In the genomic region with DNA sequence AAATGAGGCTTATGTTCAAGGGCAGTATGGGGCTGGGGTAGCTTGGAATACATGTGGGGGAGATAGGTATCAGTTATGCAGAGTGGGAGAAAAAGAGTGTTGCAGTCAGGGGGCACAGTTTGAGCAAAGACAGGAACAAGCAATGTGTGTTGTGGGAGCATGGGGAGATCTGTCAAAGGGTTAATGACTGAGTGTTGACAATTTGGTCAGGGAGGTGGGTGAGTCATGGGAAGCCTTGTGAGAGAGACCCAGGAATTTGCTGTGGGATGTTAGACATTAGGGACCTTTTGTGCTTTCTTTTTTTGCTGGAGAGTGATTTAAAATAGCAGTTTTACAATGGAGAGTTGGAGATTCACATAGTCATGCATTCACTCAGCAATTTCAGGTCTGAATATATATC, we compare ENCODE assay signal across 14 cellular contexts.
DNase-seq lines count a peak whose midpoint lies in the region; ATAC-seq and TF ChIP-seq lines count a peak whose summit lies in the region.
"Had no signal": no experiment of that assay in that cellular context is flagged by ENCODE, and none has a peak within 500 bp of the region (broad histone marks: within the 10 kb centered on the region; RNA-seq: fewer than 3 reads in every experiment).

No MANE protein-coding gene starts in this region.

- ATAC-seq in HG03097 (IDR thresholded peaks at IDR 0.05; ENCODE audit: low FRiP score, unreplicated experiment): no peak
- ATAC-seq: activated CD4-positive, alpha-beta T cell treated with anti-CD3 and anti-CD28 coated beads for 36 hours; naive thymus-derived CD8-positive, alpha-beta T cell had no signal

- DNase-seq in AG08396 (ENCODE audit: low spot score) (peak; percentile 66), HT1080 (ENCODE audit: low read depth) (peak; percentile 89), brain pericyte (ENCODE audit: low read depth, low spot score) (peak; percentile 30), islet precursor cell (peak; percentile 80), ascending aorta (ENCODE audit: low spot score in 2 of 2) (no peak), SHP77 (lab: John Stamatoyannopoulos, UW) (no peak)
- no peak for DNase-seq in activated naive CD4-positive, alpha-beta T cell treated with Interleukin-2 at 50 U/mL for 16 hours
- DNase-seq: activated CD4-positive, alpha-beta T cell treated with anti-CD3 and anti-CD28 coated beads for 36 hours; activated gamma-delta T cell; AML-193; GF-D8; MM.1S; naive thymus-derived CD8-positive, alpha-beta T cell had no signal

- intact Hi-C loops in ascending aorta (cut with DNase I): no loop called here

- H3K9me3 ChIP-seq in ascending aorta: peaks cover 8 to 22% of the 10 kb centered on the region in 2 donors

- no peaks in the 10 kb centered on the region for H3K4me1 ChIP-seq in ascending aorta

- no peak overlapping the region for H3K27ac ChIP-seq in ascending aorta

- TF ChIP-seq CTCF in ascending aorta (IDR thresholded peaks at IDR 0.05): no peak

- no peak overlapping the region for H3K4me3 ChIP-seq in ascending aorta

- no peaks in the 10 kb centered on the region for H3K27me3 ChIP-seq in ascending aorta

- H3K36me3 ChIP-seq in ascending aorta: no peaks in the 10 kb centered on the region

Comparison
In these comparisons a context has a peak if more than half of its experiments do, and no peak if none do; other contexts are left out.
1. DNase-seq: peak in AG08396 (single experiment), HT1080 (single experiment), brain pericyte (single experiment) and islet precursor cell (single experiment); none in ascending aorta (0 of 2), activated naive CD4-positive, alpha-beta T cell treated with Interleukin-2 at 50 U/mL for 16 hours (single experiment) and SHP77 (0 of 2).